In genomic region chr11:123211134-123211879, GRCh38 we compare ENCODE assay signal across 22 cellular contexts. TPM values are rescaled to one million over a fixed set of nuclear protein-coding genes. Genes with fewer than 3 reads are reported as not detected.
DNase-seq lines count a peak whose midpoint lies in the region; TF ChIP-seq lines count a peak whose summit lies in the region.
"Had no signal": no experiment of that assay in that cellular context is flagged by ENCODE, and none has a peak within 500 bp of the region (broad histone marks: within the 10 kb centered on the region; RNA-seq: fewer than 3 reads in every experiment).

No MANE protein-coding gene starts in this region.

- H3K4me3 ChIP-seq in H7 (ENCODE audit: insufficient read depth, low read depth, low read length) (no peak overlapping the region), SJCRH30 (peak overlapping the region; percentile 36), iPS-18c (ENCODE audit: insufficient read depth, low read depth, low read length) (peak overlapping the region; percentile 10; the same call in 1 of the 2 replicates), sigmoid colon (no peak overlapping the region)
- H3K4me3 ChIP-seq: adrenal gland, psoas muscle, testis had no signal

- no peak overlapping the region for H3K27ac Mint-ChIP-seq in immature natural killer cell
- H3K27ac Mint-ChIP-seq: activated B cell treated with CpG ODN at 0.5 μM for 24 hours; activated CD8-positive, alpha-beta T cell treated with anti-CD3 and anti-CD28 coated beads for 36 hours; activated T-cell treated with anti-CD3 and anti-CD28 coated beads, Interleukin-2, amount 50 U/mL, for 24 hours; CD4-positive, alpha-beta memory T cell; effector memory CD8-positive, alpha-beta T cell; stimulated activated memory B cell treated with anti-CD40 and anti-IgM and Interleukin-4, amounts not matched to agents 10 μg/mL and 1 μg/mL and 100 μg/mL, for 72 hours had no signal

- no peak for TF ChIP-seq EP300 in sigmoid colon (IDR thresholded peaks at IDR 0.05)

- DNase-seq in H7, result peak; percentile 42
- peak; percentile 80 for DNase-seq in SJCRH30
- DNase-seq in sigmoid colon, result no peak
- no peak for DNase-seq in immature natural killer cell
- DNase-seq in Kasumi-1 (lab: John Stamatoyannopoulos, UW), result no peak
- DNase-seq in globus pallidus (ENCODE audit: low spot score), result no peak
- DNase-seq: activated B cell treated with CpG ODN at 0.5 μM for 24 hours; activated CD8-positive, alpha-beta T cell treated with anti-CD3 and anti-CD28 coated beads for 36 hours; activated T-cell treated with anti-CD3 and anti-CD28 coated beads, Interleukin-2, amount 50 U/mL, for 24 hours; adrenal gland; CD4-positive, alpha-beta memory T cell; effector memory CD8-positive, alpha-beta T cell; NCI-H1105 treated with DMSO at 0.1 percent for 48 hours; NCI-H2081; NCI-H446; psoas muscle; small intestine; T1000; testis had no signal

- H3K36me3 ChIP-seq in H7 (replicated peaks; ENCODE audit: control insufficient read depth, insufficient read depth, low read length) (no peaks in the 10 kb centered on the region), SJCRH30 (no peaks in the 10 kb centered on the region), sigmoid colon (no peaks in the 10 kb centered on the region)
- H3K36me3 ChIP-seq: adrenal gland had no signal

- H3K9me3 ChIP-seq in SJCRH30 (replicated peaks) (no peaks in the 10 kb centered on the region), iPS-18c (ENCODE audit: control insufficient read depth, insufficient read depth, low read length) (peaks cover 2% of the 10 kb centered on the region), sigmoid colon (no peaks in the 10 kb centered on the region)
- H3K9me3 ChIP-seq: adrenal gland, psoas muscle, testis had no signal

- H3K27me3 Mint-ChIP-seq in immature natural killer cell (ENCODE audit: low read depth in 3 of 3), result peaks cover 3 to 13% (median 7%) of the 10 kb centered on the region in 3 donors

- H3K27ac ChIP-seq in SJCRH30 (peak overlapping the region; percentile 70), sigmoid colon (peak overlapping the region; percentile 47 to 84 (median 73))
- H3K27ac ChIP-seq: adrenal gland, psoas muscle, testis had no signal

- H3K4me1 ChIP-seq in SJCRH30, result peaks cover 11% of the 10 kb centered on the region
- peaks cover 0 to 67% (median 41%) of the 10 kb centered on the region in 4 donors for H3K4me1 ChIP-seq in sigmoid colon
- H3K4me1 ChIP-seq: adrenal gland, psoas muscle, testis had no signal

- H3K4me3 Mint-ChIP-seq in immature natural killer cell, result no peak overlapping the region
- H3K4me3 Mint-ChIP-seq: activated B cell treated with CpG ODN at 0.5 μM for 24 hours; activated CD8-positive, alpha-beta T cell treated with anti-CD3 and anti-CD28 coated beads for 36 hours; activated T-cell treated with anti-CD3 and anti-CD28 coated beads, Interleukin-2, amount 50 U/mL, for 24 hours; CD4-positive, alpha-beta memory T cell; effector memory CD8-positive, alpha-beta T cell; stimulated activated memory B cell treated with anti-CD40 and anti-IgM and Interleukin-4, amounts not matched to agents 10 μg/mL and 1 μg/mL and 100 μg/mL, for 72 hours had no signal

- H3K27me3 ChIP-seq in H7 (ENCODE audit: control insufficient read depth, insufficient read depth, low read length) (no peaks in the 10 kb centered on the region), SJCRH30 (no peaks in the 10 kb centered on the region), sigmoid colon (no peaks in the 10 kb centered on the region)
- H3K27me3 ChIP-seq: adrenal gland, testis had no signal

- H3K4me1 Mint-ChIP-seq in immature natural killer cell, result no peaks in the 10 kb centered on the region
- H3K4me1 Mint-ChIP-seq: activated B cell treated with CpG ODN at 0.5 μM for 24 hours; CD4-positive, alpha-beta memory T cell; stimulated activated memory B cell treated with anti-CD40 and anti-IgM and Interleukin-4, amounts not matched to agents 10 μg/mL and 1 μg/mL and 100 μg/mL, for 72 hours had no signal

- intact Hi-C loops in sigmoid colon (cut with DNase I), result no loop called here

- TF ChIP-seq POLR2A in sigmoid colon (IDR thresholded peaks at IDR 0.05), result no peak

- WGBS in sigmoid colon, 2 donors, result 61 to 86% methylated on average over 11 of the region's 11 CpGs

- no peak for TF ChIP-seq CTCF in sigmoid colon (IDR thresholded peaks at IDR 0.05)

- no peaks in the 10 kb centered on the region for H3K9me3 Mint-ChIP-seq in immature natural killer cell
- H3K9me3 Mint-ChIP-seq: activated B cell treated with CpG ODN at 0.5 μM for 24 hours; activated CD8-positive, alpha-beta T cell treated with anti-CD3 and anti-CD28 coated beads for 36 hours; activated T-cell treated with anti-CD3 and anti-CD28 coated beads, Interleukin-2, amount 50 U/mL, for 24 hours; CD4-positive, alpha-beta memory T cell; effector memory CD8-positive, alpha-beta T cell; stimulated activated memory B cell treated with anti-CD40 and anti-IgM and Interleukin-4, amounts not matched to agents 10 μg/mL and 1 μg/mL and 100 μg/mL, for 72 hours had no signal

- H3K36me3 Mint-ChIP-seq in immature natural killer cell, result no peaks in the 10 kb centered on the region
- H3K36me3 Mint-ChIP-seq: CD4-positive, alpha-beta memory T cell; stimulated activated memory B cell treated with anti-CD40 and anti-IgM and Interleukin-4, amounts not matched to agents 10 μg/mL and 1 μg/mL and 100 μg/mL, for 72 hours had no signal

RNA-seq across cellular contexts. Expression of gene CLMP, which starts 16.3 kb away (rescaled TPM):
- 17.6 and 24.3 TPM in 2 replicates for total RNA-seq in H7 (2014; rRNA removed; shearing (Covaris generic))
- 16.1 and 17.3 TPM in 2 replicates for total RNA-seq in SJCRH30 (2014; rRNA removed; shearing (Covaris generic))
- 100 to 1,000 TPM; 104 to 180 (median 164) TPM for total RNA-seq in sigmoid colon
- polyA plus RNA-seq in sigmoid colon (10 to 100 TPM in 1 of 3 donors, 1 to 10 TPM in 2; 1.4 to 12.1 (median 9.0) TPM), immature natural killer cell (under 1 TPM in 2 of 3 donors, not detected in 1; 0.11 to 0.58 TPM)
- total RNA-seq: activated B cell treated with CpG ODN at 0.5 μM for 24 hours, HepG2 had no signal
- polyA plus RNA-seq: HepG2 had no signal

Comparison
In these comparisons a context has a peak if more than half of its experiments do, and no peak if none do; other contexts are left out.
1. DNase-seq: peak in H7 (single experiment) and SJCRH30 (2 of 2); none in sigmoid colon (single experiment), immature natural killer cell (0 of 3), Kasumi-1 (0 of 2) and globus pallidus (single experiment).
2. H3K4me3 ChIP-seq: peak in SJCRH30 (single experiment) and iPS-18c (single experiment); none in H7 (single experiment) and sigmoid colon (0 of 4).